In the genomic region with DNA sequence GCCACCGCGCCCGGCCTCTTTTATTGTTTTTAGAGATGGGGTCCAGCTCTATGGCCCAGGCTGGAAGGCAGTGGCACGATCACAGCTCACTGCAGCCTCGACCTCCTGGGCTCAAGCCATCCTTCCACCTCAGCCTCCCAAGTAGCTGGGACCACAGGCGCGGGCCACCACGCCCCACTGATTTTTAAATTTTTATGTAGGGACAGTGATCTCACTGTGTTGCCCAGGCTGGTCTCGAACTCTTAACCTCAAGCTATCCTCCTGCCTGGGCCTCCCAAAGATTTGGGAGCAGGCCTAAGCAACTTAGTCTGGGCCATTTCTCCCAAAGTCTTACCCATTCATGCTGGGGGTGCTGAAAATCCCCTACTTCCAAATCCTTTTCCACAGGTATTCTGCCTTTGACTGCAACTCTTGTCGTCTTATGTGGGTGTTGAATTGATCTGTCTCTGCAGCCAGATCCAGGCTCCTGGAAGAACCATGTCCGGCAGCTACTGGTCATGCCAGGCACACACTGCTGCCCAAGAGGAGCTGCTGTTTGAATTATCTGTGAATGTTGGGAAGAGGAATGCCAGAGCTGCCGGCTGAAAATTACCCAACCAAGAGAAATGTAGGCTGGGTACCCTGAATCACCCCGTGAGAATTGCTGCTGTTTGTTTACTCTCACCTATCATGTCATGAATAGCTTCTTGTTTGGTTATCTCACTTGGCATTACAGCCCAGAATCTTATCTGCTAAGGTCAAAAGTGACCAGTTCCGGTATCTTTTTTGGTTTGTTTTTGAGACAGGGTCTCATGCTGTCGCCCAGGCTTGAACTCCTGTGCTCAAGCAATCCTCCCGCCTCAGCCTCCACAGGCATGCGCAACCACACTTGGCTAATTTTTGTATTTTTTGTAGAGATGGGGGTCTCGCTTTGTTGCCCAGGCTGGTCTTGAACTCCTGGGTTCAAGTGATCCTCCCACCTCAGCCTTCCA, we compare ENCODE assay signal across 8 cellular contexts. TPM values are rescaled to one million over a fixed set of nuclear protein-coding genes. Genes with fewer than 3 reads are reported as not detected.
A peak's percentile ranks its signal among the peaks of the same experiment; 100 is the strongest.
DNase-seq lines count a peak whose midpoint lies in the region; ATAC-seq and TF ChIP-seq lines count a peak whose summit lies in the region.

No MANE protein-coding gene starts in this region.

- H3K36me3 Mint-ChIP-seq in progenitor cell of endocrine pancreas (ENCODE audit: insufficient read depth): peaks cover 17% of the 10 kb centered on the region

- H3K4me3 ChIP-seq in DOHH2 (ENCODE audit: low read length) (peak overlapping the region; percentile 82), Peyer's patch (peak overlapping the region in 3 of 4 donors; percentile 51 to 94 (median 70))

- TF ChIP-seq POLR2A in Peyer's patch (IDR thresholded peaks at IDR 0.05): no peak

- peaks cover 44% of the 10 kb centered on the region for H3K36me3 ChIP-seq in DOHH2 (ENCODE audit: control insufficient read depth, low read length)
- H3K36me3 ChIP-seq in Peyer's patch: peaks cover 0 to 36% (median 0%) of the 10 kb centered on the region in 3 donors

- peak overlapping the region; percentile 93 for H3K27ac Mint-ChIP-seq in progenitor cell of endocrine pancreas

- no peak for ATAC-seq in GM21367 (IDR thresholded peaks at IDR 0.05; ENCODE audit: unreplicated experiment)

- H3K79me2 ChIP-seq in DOHH2 (ENCODE audit: control insufficient read depth, low read length): peaks cover 38% of the 10 kb centered on the region

- H3K27ac ChIP-seq in DOHH2 (ENCODE audit: low read depth, low read length): peak overlapping the region; percentile 75
- H3K27ac ChIP-seq in Peyer's patch: peak overlapping the region; percentile 84 to 97 (median 88)
- peak overlapping the region; percentile 78 for H3K27ac ChIP-seq in epithelial cell of prostate

- H4K20me1 ChIP-seq in DOHH2 (ENCODE audit: control insufficient read depth, insufficient read depth, low read depth, low read length): no peaks in the 10 kb centered on the region

- H3K9me2 ChIP-seq in DOHH2 (replicated peaks; ENCODE audit: control insufficient read depth, low read length): no peaks in the 10 kb centered on the region

- H3F3A ChIP-seq in DOHH2 (ENCODE audit: control insufficient read depth, insufficient read depth): peaks cover 27% of the 10 kb centered on the region

- H3K27me3 Mint-ChIP-seq in progenitor cell of endocrine pancreas: no peaks in the 10 kb centered on the region

- DNase-seq in Peyer's patch: no peak
- DNase-seq in epithelial cell of prostate (ENCODE audit: low read depth, low spot score): no peak
- DNase-seq in progenitor cell of endocrine pancreas (ENCODE audit: low spot score, unreplicated experiment): no peak
- DNase-seq in stimulated activated naive CD4-positive, alpha-beta T cell treated with Interleukin-2 at 50 U/mL for 16 hours (lab: John Stamatoyannopoulos, UW): no peak
- no peak for DNase-seq in NCI-H2227 (lab: John Stamatoyannopoulos, UW; ENCODE audit: unreplicated experiment)
- DNase-seq in activated CD4-positive, CD25-positive, alpha-beta regulatory T cell (lab: John Stamatoyannopoulos, UW): no peak

- H3K4me1 Mint-ChIP-seq in progenitor cell of endocrine pancreas (ENCODE audit: low read depth): peaks cover 13% of the 10 kb centered on the region

- no peak for TF ChIP-seq CTCF in DOHH2 (IDR thresholded peaks at IDR 0.05; ENCODE audit: low read depth, low read length, poor library complexity, severe bottlenecking)
- TF ChIP-seq CTCF in Peyer's patch (IDR thresholded peaks at IDR 0.05): no peak
- no peak for TF ChIP-seq CTCF in progenitor cell of endocrine pancreas (IDR thresholded peaks at IDR 0.05; ENCODE audit: unreplicated experiment)

- H3K9me3 Mint-ChIP-seq in progenitor cell of endocrine pancreas (ENCODE audit: low read depth): no peaks in the 10 kb centered on the region

- H3K4me2 ChIP-seq in DOHH2 (ENCODE audit: low read length): peak overlapping the region; percentile 59

- H3K9me3 ChIP-seq in DOHH2 (ENCODE audit: control insufficient read depth, insufficient read depth, low read length) (no peaks in the 10 kb centered on the region), Peyer's patch (no peaks in the 10 kb centered on the region)

- H3K4me1 ChIP-seq in DOHH2 (ENCODE audit: control insufficient read depth, low read length) (peaks cover 74% of the 10 kb centered on the region), Peyer's patch (peaks cover 0 to 6% (median 0%) of the 10 kb centered on the region in 4 donors)

- H3K4me3 Mint-ChIP-seq in progenitor cell of endocrine pancreas (ENCODE audit: low read depth): peak overlapping the region; percentile 86

- H3K27me3 ChIP-seq in DOHH2 (ENCODE audit: control insufficient read depth, low read length) (no peaks in the 10 kb centered on the region), Peyer's patch (no peaks in the 10 kb centered on the region)

RNA-seq across cellular contexts. Expression of a gene that starts 1.1 kb away (rescaled TPM):
- 10 to 100 TPM; 29.6 to 52.0 (median 44.8) TPM for total RNA-seq in Peyer's patch
- total RNA-seq in progenitor cell of endocrine pancreas: 83.4 and 86.5 TPM in 2 replicates

RNA-seq across cellular contexts. Expression of a gene that starts 11.4 kb away (rescaled TPM):
- total RNA-seq in Peyer's patch (10 to 100 TPM; 34.0 to 95.7 (median 53.0) TPM), progenitor cell of endocrine pancreas (48.6 and 57.1 TPM in 2 replicates)

RNA-seq across cellular contexts. Expression of a gene that starts 27.1 kb away (rescaled TPM):
- under 1 TPM in 3 of 4 donors, not detected in 1; 0.40 to 0.95 (median 0.88) TPM for total RNA-seq in Peyer's patch
- total RNA-seq in progenitor cell of endocrine pancreas: 2.0 and 2.5 TPM in 2 replicates

RNA-seq across cellular contexts. Expression of a gene that starts 37.0 kb away (rescaled TPM):
- total RNA-seq in Peyer's patch: 1 to 10 TPM; 1.1 to 8.3 (median 2.5) TPM
- total RNA-seq in progenitor cell of endocrine pancreas: 13.7 and 14.3 TPM in 2 replicates

RNA-seq across cellular contexts. Expression of a gene that starts 58.7 kb away (rescaled TPM):
- total RNA-seq in Peyer's patch (10 to 100 TPM; 21.7 to 51.2 (median 39.2) TPM), progenitor cell of endocrine pancreas (59.6 and 59.7 TPM in 2 replicates)
